Comparison of ENCODE assay signal across 16 cellular contexts in the genomic region with DNA sequence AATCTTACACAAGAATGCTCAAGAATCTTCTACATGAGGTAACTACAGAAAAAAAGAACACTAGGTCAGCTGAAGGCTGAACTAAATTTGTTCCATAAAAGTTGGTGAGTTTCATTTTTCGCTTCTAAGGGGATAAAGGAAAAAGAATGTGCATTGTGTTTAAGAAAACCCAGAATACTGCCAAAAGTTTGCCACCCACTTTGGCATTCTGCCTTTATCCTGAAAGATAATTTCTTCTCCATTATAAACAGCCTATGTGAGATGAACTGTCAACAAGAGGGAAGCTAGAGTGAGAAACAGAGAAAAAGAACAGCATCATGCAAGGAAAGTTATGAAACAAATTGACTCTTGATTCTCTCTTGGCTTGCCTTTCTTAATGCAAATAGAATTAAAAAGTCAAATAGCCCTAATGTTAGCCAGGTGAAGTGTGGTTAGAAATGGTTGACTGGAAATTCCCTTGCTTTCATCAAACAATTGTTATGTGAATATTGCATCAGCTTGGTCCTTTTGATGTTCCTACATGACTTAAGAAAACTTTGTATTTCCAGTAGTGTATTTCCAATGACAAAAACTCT. TPM values are rescaled to one million over a fixed set of nuclear protein-coding genes. Genes with fewer than 3 reads are reported as not detected.
DNase-seq lines count a peak whose midpoint lies in the region; ATAC-seq and TF ChIP-seq lines count a peak whose summit lies in the region.
"Had no signal": no experiment of that assay in that cellular context is flagged by ENCODE, and none has a peak within 500 bp of the region (broad histone marks: within the 10 kb centered on the region; RNA-seq: fewer than 3 reads in every experiment).

No MANE protein-coding gene starts in this region.

- H3K36me3 ChIP-seq in kidney epithelial cell (ENCODE audit: control insufficient read depth, insufficient read depth, low read length) (peaks cover 1% of the 10 kb centered on the region), ovary (no peaks in the 10 kb centered on the region)
- H3K36me3 ChIP-seq: transverse colon had no signal

- no peak overlapping the region for H3K27ac ChIP-seq in ovary
- H3K27ac ChIP-seq: transverse colon had no signal

- no peak overlapping the region for H3K4me3 ChIP-seq in kidney epithelial cell (ENCODE audit: low read depth, low read length)
- no peak overlapping the region for H3K4me3 ChIP-seq in ovary
- H3K4me3 ChIP-seq: transverse colon had no signal

- ATAC-seq in activated naive CD8-positive, alpha-beta T cell treated with anti-CD3 and anti-CD28 coated beads, Interleukin-2, amount 50 U/mL, for 24 hours, result peak; percentile 16
- no peak for ATAC-seq in GM19023 (IDR thresholded peaks at IDR 0.05; ENCODE audit: unreplicated experiment)

- no peak for TF ChIP-seq CTCF in kidney epithelial cell (IDR thresholded peaks at IDR 0.05; ENCODE audit: insufficient read depth, low read length, poor library complexity, severe bottlenecking)
- TF ChIP-seq CTCF in ovary (IDR thresholded peaks at IDR 0.05), result no peak

- H3K9me3 ChIP-seq in ovary, result no peaks in the 10 kb centered on the region
- H3K9me3 ChIP-seq: transverse colon had no signal

- H3K27me3 Mint-ChIP-seq in activated naive CD8-positive, alpha-beta T cell treated with anti-CD3 and anti-CD28 coated beads, Interleukin-2, amount 50 U/mL, for 24 hours, result peaks cover 3% of the 10 kb centered on the region

- peak overlapping the region; percentile 11 for H3K4me3 Mint-ChIP-seq in activated naive CD8-positive, alpha-beta T cell treated with anti-CD3 and anti-CD28 coated beads, Interleukin-2, amount 50 U/mL, for 24 hours
- H3K4me3 Mint-ChIP-seq: naive B cell had no signal

- H3K27ac Mint-ChIP-seq in activated naive CD8-positive, alpha-beta T cell treated with anti-CD3 and anti-CD28 coated beads, Interleukin-2, amount 50 U/mL, for 24 hours, result peak overlapping the region; percentile 61
- H3K27ac Mint-ChIP-seq: naive B cell had no signal

- H3K36me3 Mint-ChIP-seq in activated naive CD8-positive, alpha-beta T cell treated with anti-CD3 and anti-CD28 coated beads, Interleukin-2, amount 50 U/mL, for 24 hours (ENCODE audit: low read depth), result no peaks in the 10 kb centered on the region

- intact Hi-C loops in ovary (cut with DNase I), result no loop called here
- intact Hi-C loops in posterior cingulate gyrus (cut with DNase I), result no loop called here

- no peak for TF ChIP-seq EP300 in ovary (IDR thresholded peaks at IDR 0.05)

- H3K27me3 ChIP-seq in kidney epithelial cell (ENCODE audit: control insufficient read depth, insufficient read depth, low read length) (no peaks in the 10 kb centered on the region), ovary (no peaks in the 10 kb centered on the region)
- H3K27me3 ChIP-seq: transverse colon had no signal

- H3K4me1 ChIP-seq in ovary (ENCODE audit: insufficient read depth), result no peaks in the 10 kb centered on the region
- H3K4me1 ChIP-seq: Caco-2 had no signal

- H3K4me1 Mint-ChIP-seq in activated naive CD8-positive, alpha-beta T cell treated with anti-CD3 and anti-CD28 coated beads, Interleukin-2, amount 50 U/mL, for 24 hours, result peaks cover 25% of the 10 kb centered on the region

- DNase-seq in DMS53 (lab: John Stamatoyannopoulos, UW), result peak; percentile 50
- peak; percentile 39 for DNase-seq in HT-29 (ENCODE audit: low spot score)
- DNase-seq in activated naive CD8-positive, alpha-beta T cell treated with anti-CD3 and anti-CD28 coated beads, Interleukin-2, amount 50 U/mL, for 24 hours, result no peak
- DNase-seq in kidney epithelial cell (ENCODE audit: low read depth), result peak; percentile 23
- DNase-seq in ovary, result no peak
- DNase-seq in stimulated activated CD8-positive, alpha-beta memory T cell treated with anti-CD3 and anti-CD28 coated beads, Interleukin-4, amount 100 ng/mL, for 48 hours, result no peak
- no peak for DNase-seq in posterior cingulate gyrus
- DNase-seq: activated CD4-positive, alpha-beta T cell treated with anti-CD3 and anti-CD28 coated beads, Interleukin-2, amount 50 U/mL, for 1 hour; Caco-2; H7; hippocampal formation; naive B cell; NCI-H1694; stimulated activated CD4-positive, alpha-beta T cell treated with anti-CD3 and anti-CD28 coated beads, Interleukin-4, amount 100 ng/mL, for 4 hours; transverse colon had no signal

- H3K9me3 Mint-ChIP-seq in activated naive CD8-positive, alpha-beta T cell treated with anti-CD3 and anti-CD28 coated beads, Interleukin-2, amount 50 U/mL, for 24 hours, result no peaks in the 10 kb centered on the region

- no peak for TF ChIP-seq POLR2A in ovary (IDR thresholded peaks at IDR 0.05)

- whole genome bisulfite sequencing in ovary, 3 donors, result 35 to 69% (median 42%) methylated on average over 1 of the region's 1 CpG

RNA-seq across cellular contexts. Expression of a gene that starts 25.8 kb away (rescaled TPM):
- 3.4 and 5.9 TPM in 2 replicates for total RNA-seq in HT-29 (2014; rRNA removed; shearing (Covaris generic))
- total RNA-seq in kidney epithelial cell (5.7 and 6.9 TPM in 2 replicates), ovary (10 to 100 TPM in 4 of 7 donors, 1 to 10 TPM in 3; 4.8 to 15.5 (median 10.5) TPM)
- 10 to 100 TPM in 1 of 2 donors, 1 to 10 TPM in 1; 6.0 to 10.8 TPM for polyA plus RNA-seq in ovary

RNA-seq across cellular contexts. Expression of a gene that starts 31.4 kb away (rescaled TPM):
- total RNA-seq in HT-29 (2014; rRNA removed; shearing (Covaris generic)), result 8.2 and 13.8 TPM in 2 replicates
- total RNA-seq in kidney epithelial cell (5.2 and 16.4 TPM in 2 replicates), ovary (10 to 100 TPM; 21.1 to 47.1 (median 27.6) TPM)
- 10 to 100 TPM in 1 of 2 donors, 1 to 10 TPM in 1; 10.0 to 15.7 TPM for polyA plus RNA-seq in ovary

Comparison
In these comparisons a context has a peak if more than half of its experiments do, and no peak if none do; other contexts are left out.
1. DNase-seq: peak in DMS53 (single experiment), HT-29 (single experiment) and kidney epithelial cell (single experiment); none in activated naive CD8-positive, alpha-beta T cell treated with anti-CD3 and anti-CD28 coated beads, Interleukin-2, amount 50 U/mL, for 24 hours (single experiment), ovary (0 of 5), stimulated activated CD8-positive, alpha-beta memory T cell treated with anti-CD3 and anti-CD28 coated beads, Interleukin-4, amount 100 ng/mL, for 48 hours (single experiment) and posterior cingulate gyrus (0 of 10).